8 cellular contexts compared by ENCODE assay signal in genomic region chr14:54489731-54490447, GRCh38. TPM values are rescaled to one million over a fixed set of nuclear protein-coding genes. Genes with fewer than 3 reads are reported as not detected.
DNase-seq lines count a peak whose midpoint lies in the region; ATAC-seq and TF ChIP-seq lines count a peak whose summit lies in the region.

No MANE protein-coding gene starts in this region.

- no peaks in the 10 kb centered on the region for H3K9me3 ChIP-seq in CD4-positive, alpha-beta memory T cell (ENCODE audit: control insufficient read depth in 1 of 2, low read length in 2 of 2)
- H3K9me3 ChIP-seq in MG63 (no peaks in the 10 kb centered on the region), neural progenitor cell (ENCODE audit: low read depth) (no peaks in the 10 kb centered on the region)

- TF ChIP-seq CTCF in dorsolateral prefrontal cortex (IDR thresholded peaks at IDR 0.05 in 54 of 56, conservative IDR thresholded peaks at IDR 0.05 in 2 of 56; ENCODE audit: low read depth in 1 of 56, partially characterized antibody in 56 of 56) (no peak), neural progenitor cell (IDR thresholded peaks at IDR 0.05) (no peak)

- H3K79me2 ChIP-seq in neural progenitor cell (ENCODE audit: low read depth): peaks cover 37% of the 10 kb centered on the region

- peak overlapping the region; percentile 92 for H3K4me2 ChIP-seq in neural progenitor cell

- CTCF ChIA-PET in CD4-positive, alpha-beta memory T cell (lab: Charles Lee; ENCODE audit: partially characterized antibody): interaction anchor here (0.7 to 5.5 kb wide), 6 partner anchors 12 to 284 kb away, joined by 3 to 55 read pairs (median 4); partner anchors contain the start of gene CGRRF1

- no peak for DNase-seq in CD4-positive, alpha-beta memory T cell
- no peak for DNase-seq in MG63
- no peak for DNase-seq in dorsolateral prefrontal cortex
- DNase-seq in neural progenitor cell (ENCODE audit: low spot score): no peak
- no peak for DNase-seq in D341Med (ENCODE audit: low spot score)
- DNase-seq in stimulated activated CD4-positive, alpha-beta T cell treated with anti-CD3 and anti-CD28 coated beads, Interleukin-4, amount 100 ng/mL, for 24 hours: no peak
- no peak for DNase-seq in AG08395 (ENCODE audit: low spot score)

- no peak overlapping the region for H3K9ac ChIP-seq in neural progenitor cell

- H3K4me1 ChIP-seq in CD4-positive, alpha-beta memory T cell (ENCODE audit: insufficient read depth, low read length): peaks cover 51% of the 10 kb centered on the region
- H3K4me1 ChIP-seq in neural progenitor cell: peaks cover 14% of the 10 kb centered on the region

- no peak overlapping the region for H2AFZ ChIP-seq in neural progenitor cell (replicated peaks)

- peak overlapping the region in 1 of 2 donors; percentile 66 for H3K4me3 ChIP-seq in CD4-positive, alpha-beta memory T cell (ENCODE audit: low read length in 2 of 2)
- H3K4me3 ChIP-seq in MG63: peak overlapping the region; percentile 83
- peak overlapping the region in 53 of 59 donors; percentile 71 to 100 (median 95) for H3K4me3 ChIP-seq in dorsolateral prefrontal cortex
- H3K4me3 ChIP-seq in neural progenitor cell: no peak overlapping the region

- H3K27ac ChIP-seq in CD4-positive, alpha-beta memory T cell (ENCODE audit: low read depth, low read length): peak overlapping the region; percentile 41
- H3K27ac ChIP-seq in dorsolateral prefrontal cortex (peak overlapping the region in 50 of 59 donors; percentile 15 to 98 (median 93)), neural progenitor cell (no peak overlapping the region)

- peaks cover 38 to 59% (median 47%) of the 10 kb centered on the region in 4 donors for H3K4me1 Mint-ChIP-seq in CD4-positive, alpha-beta memory T cell
- H3K4me1 Mint-ChIP-seq in neural progenitor cell: peaks cover 27% of the 10 kb centered on the region

- H3K4me3 Mint-ChIP-seq in CD4-positive, alpha-beta memory T cell: peak overlapping the region; percentile 85 to 94 (median 91)
- H3K4me3 Mint-ChIP-seq in neural progenitor cell: peak overlapping the region; percentile 88

- intact Hi-C loops in CD4-positive, alpha-beta memory T cell (cut with micrococcal nuclease): loop anchor here (1.0 to 5.0 kb wide), 5 partner anchors 19 to 412 kb away; partner anchors contain the start of genes CDKN3, CGRRF1, CNIH1 and GCH1
- intact Hi-C loops in dorsolateral prefrontal cortex (cut with DNase I): loop anchor here (2.0 to 5.0 kb wide), 2 partner anchors 47 to 48 kb away; partner anchors contain the start of gene CNIH1 (in 1 of the 2)

- peak overlapping the region; percentile 89 to 99 (median 95) for H3K27ac Mint-ChIP-seq in CD4-positive, alpha-beta memory T cell
- no peak overlapping the region for H3K27ac Mint-ChIP-seq in neural progenitor cell

- H3K27me3 ChIP-seq in CD4-positive, alpha-beta memory T cell (ENCODE audit: insufficient read depth, low read length): no peaks in the 10 kb centered on the region
- no peaks in the 10 kb centered on the region for H3K27me3 ChIP-seq in MG63
- H3K27me3 ChIP-seq in dorsolateral prefrontal cortex: no peaks in the 10 kb centered on the region
- no peaks in the 10 kb centered on the region for H3K27me3 ChIP-seq in neural progenitor cell

- H3K27me3 Mint-ChIP-seq in CD4-positive, alpha-beta memory T cell: no peaks in the 10 kb centered on the region
- peaks cover 2% of the 10 kb centered on the region for H3K27me3 Mint-ChIP-seq in neural progenitor cell (ENCODE audit: insufficient read depth, low read depth)

- H3K36me3 Mint-ChIP-seq in CD4-positive, alpha-beta memory T cell: peaks cover 0 to 9% of the 10 kb centered on the region in 2 donors
- peaks cover 14% of the 10 kb centered on the region for H3K36me3 Mint-ChIP-seq in neural progenitor cell

- no peaks in the 10 kb centered on the region for H3K36me3 ChIP-seq in CD4-positive, alpha-beta memory T cell (ENCODE audit: insufficient read depth, low read length)
- peaks cover 3% of the 10 kb centered on the region; the same call in 1 of the 2 replicates for H3K36me3 ChIP-seq in MG63
- H3K36me3 ChIP-seq in neural progenitor cell: no peaks in the 10 kb centered on the region

- H4K20me1 ChIP-seq in neural progenitor cell (ENCODE audit: low read depth): peaks cover 6% of the 10 kb centered on the region

- no peak for ATAC-seq in activated CD4-positive, CD25-positive, alpha-beta regulatory T cell treated with anti-CD3 and anti-CD28 coated beads, Interleukin-2, amount 50 U/mL, for 24 hours

- H3K9me3 Mint-ChIP-seq in CD4-positive, alpha-beta memory T cell: peaks cover 0 to 2% (median 0%) of the 10 kb centered on the region in 8 donors
- peaks cover 5% of the 10 kb centered on the region for H3K9me3 Mint-ChIP-seq in neural progenitor cell

- H3F3A ChIP-seq in neural progenitor cell (ENCODE audit: low read depth): peaks cover 27% of the 10 kb centered on the region

- POLR2A ChIA-PET in CD4-positive, alpha-beta memory T cell (lab: Charles Lee; ENCODE audit: partially characterized antibody): interaction anchor here (0.7 to 4.5 kb wide), 4 partner anchors 17 to 74 kb away, joined by 3 to 53 read pairs (median 5); partner anchors contain the start of gene CGRRF1

RNA-seq across cellular contexts. Expression of gene GMFB, which starts 1.1 kb away (rescaled TPM):
- 10 to 100 TPM; 31.1 to 36.4 TPM for total RNA-seq in CD4-positive, alpha-beta memory T cell
- polyA plus RNA-seq in CD4-positive, alpha-beta memory T cell: 10 to 100 TPM; 19.1 to 20.1 TPM
- 34.8 and 52.8 TPM in 2 replicates for total RNA-seq in MG63 (2014; rRNA removed; shearing (Covaris generic); ENCODE audit: low replicate concordance)
- total RNA-seq in dorsolateral prefrontal cortex (100 to 1,000 TPM in 91 of 120 experiments, 10 to 100 TPM in 29; 78.7 to 157 (median 110) TPM), neural progenitor cell (ENCODE audit: low replicate concordance) (108 and 172 TPM in 2 replicates)

RNA-seq across cellular contexts. Expression of gene CGRRF1, which starts 19.8 kb away (rescaled TPM):
- 10 to 100 TPM; 21.8 to 23.8 TPM for total RNA-seq in CD4-positive, alpha-beta memory T cell
- polyA plus RNA-seq in CD4-positive, alpha-beta memory T cell: 10 to 100 TPM; 25.9 to 60.7 TPM
- 5.9 and 6.0 TPM in 2 replicates for total RNA-seq in MG63 (2014; rRNA removed; shearing (Covaris generic); ENCODE audit: low replicate concordance)
- total RNA-seq in dorsolateral prefrontal cortex (10 to 100 TPM; 18.9 to 43.4 (median 28.9) TPM), neural progenitor cell (ENCODE audit: low replicate concordance) (29.6 and 36.1 TPM in 2 replicates)

RNA-seq across cellular contexts. Expression of gene CNIH1, which starts 48.7 kb away (rescaled TPM):
- 10 to 100 TPM; 46.9 to 54.2 TPM for total RNA-seq in CD4-positive, alpha-beta memory T cell
- 100 to 1,000 TPM in 1 of 2 donors, 10 to 100 TPM in 1; 89.1 to 128 TPM for polyA plus RNA-seq in CD4-positive, alpha-beta memory T cell
- 124 and 135 TPM in 2 replicates for total RNA-seq in MG63 (2014; rRNA removed; shearing (Covaris generic); ENCODE audit: low replicate concordance)
- total RNA-seq in dorsolateral prefrontal cortex (100 to 1,000 TPM in 2 of 120 experiments, 10 to 100 TPM in 118; 43.6 to 104 (median 72.6) TPM), neural progenitor cell (ENCODE audit: low replicate concordance) (192 and 205 TPM in 2 replicates)
